In genomic region chrX:47198026-47198686, GRCh38 we compare ENCODE assay signal across 1 cellular context.
TF ChIP-seq lines count a peak whose summit lies in the region.

No MANE protein-coding gene starts in this region.

TF ChIP-seq in IMR-90, 13 proteins besides CTCF, POLR2A, EP300 and RAD21:
- TF ChIP-seq MAZ (IDR thresholded peaks at IDR 0.05; ENCODE audit: borderline replicate concordance, low read depth, low read length): no peak
- TF ChIP-seq RCOR1 (IDR thresholded peaks at IDR 0.05; ENCODE audit: insufficient replicate concordance, low read length): no peak
- no peak for TF ChIP-seq MAFK (IDR thresholded peaks at IDR 0.05; ENCODE audit: low read depth, low read length)
- TF ChIP-seq CHD1 (IDR thresholded peaks at IDR 0.05; ENCODE audit: low read depth, low read length): no peak
